ENCODE assay signal across 11 cellular contexts in the genomic region with DNA sequence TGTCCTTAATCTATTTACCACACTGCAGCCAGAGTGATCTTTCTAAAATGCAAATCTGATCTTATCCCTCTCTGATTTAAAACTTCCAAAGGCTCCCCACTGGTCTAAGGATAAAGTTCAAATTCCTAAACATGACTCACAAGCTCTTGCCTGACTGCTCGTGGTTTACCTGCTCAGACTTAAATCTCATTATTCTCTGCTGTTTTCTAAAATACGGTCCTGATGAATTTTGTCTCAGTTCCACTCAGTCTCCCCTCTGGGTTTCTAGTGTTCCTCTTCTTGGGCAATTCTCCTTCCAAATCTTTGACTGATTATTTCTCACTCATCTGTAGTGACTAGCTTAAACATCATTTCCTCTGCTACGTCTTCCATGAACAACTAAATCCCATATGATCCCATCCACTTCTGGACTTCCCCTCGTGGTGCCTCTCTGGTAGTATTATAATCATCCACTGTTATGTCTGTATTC.
A peak's percentile ranks its signal among the peaks of the same experiment; 100 is the strongest.
DNase-seq lines count a peak whose midpoint lies in the region; ATAC-seq, FAIRE-seq and TF ChIP-seq lines count a peak whose summit lies in the region.
"Had no signal": no experiment of that assay in that cellular context is flagged by ENCODE, and none has a peak within 500 bp of the region (broad histone marks: within the 10 kb centered on the region; RNA-seq: fewer than 3 reads in every experiment).

No MANE protein-coding gene starts in this region.

- no peak for FAIRE-seq in A549 (lab: Jason Lieb, UNC)
- FAIRE-seq: GM12891 had no signal

- CTCF ChIA-PET in A549 (lab: Yijun Ruan, JAX), result interaction anchor here (0.5 to 2.4 kb wide), 7 partner anchors 46 to 743 kb away, joined by 3 to 8 read pairs (median 3); partner anchors contain the start of genes CLDN1 and P3H2
- CTCF ChIA-PET in mammary epithelial cell (lab: Charles Lee; ENCODE audit: low non-redundant PET), result no interaction called here

- H3K4me2 ChIP-seq in A549 (peak overlapping the region; percentile 92), mammary epithelial cell (ENCODE audit: insufficient read depth, low read depth, low read length) (peak overlapping the region; percentile 69)

- intact Hi-C loops in mammary epithelial cell (cut with micrococcal nuclease) (no loop called here), left colon (cut with DNase I, micrococcal nuclease) (no loop called here)

- no peak for TF ChIP-seq POLR2A in A549 (IDR thresholded peaks at IDR 0.05; ENCODE audit: low read length)
- no peak for TF ChIP-seq POLR2A in erythroblast (IDR thresholded peaks at IDR 0.05; ENCODE audit: low read length)

- in situ Hi-C loops in mammary epithelial cell (cut with MboI; ENCODE audit: low sequenced_read_pairs in 2 of 2), result no loop called here

- no peak for TF ChIP-seq CTCF in A549 (IDR thresholded peaks at IDR 0.05)
- TF ChIP-seq CTCF in mammary epithelial cell (conservative IDR thresholded peaks at IDR 0.05 in 1 of 2, IDR thresholded peaks at IDR 0.05 in 1 of 2; ENCODE audit: extremely low read depth in 1 of 2, insufficient read depth in 1 of 2, low read depth in 1 of 2, low read length in 2 of 2), result no peak

- H3K9ac ChIP-seq in HUES64 (ENCODE audit: low read depth, low read length) (peak overlapping the region; percentile 37), mammary epithelial cell (ENCODE audit: insufficient read depth, low read length) (peak overlapping the region; percentile 24)

- dilution Hi-C loops in mammary epithelial cell (cut with HindIII; ENCODE audit: low sequenced_read_pairs), result no loop called here

- H3K4me1 ChIP-seq in A549 (peaks cover 53% of the 10 kb centered on the region), HUES64 (ENCODE audit: insufficient read depth, low read length) (peaks cover 58% of the 10 kb centered on the region), mammary epithelial cell (ENCODE audit: insufficient read depth, low read length) (peaks cover 39% of the 10 kb centered on the region)

- WGBS in A549 (ENCODE audit: missing lambda C conversion rate), result 0% methylated on average over 4 of the region's 4 CpGs
- WGBS in HUES64, result 26% methylated on average over 4 of the region's 4 CpGs
- WGBS in mammary epithelial cell (ENCODE audit: low coverage, missing lambda C conversion rate), result 20% methylated on average over 4 of the region's 4 CpGs

- no peak for TF ChIP-seq RAD21 in A549 (conservative IDR thresholded peaks at IDR 0.05 in 1 of 2, IDR thresholded peaks at IDR 0.05 in 1 of 2)

- H3K36me3 Mint-ChIP-seq in T-helper 17 cell (ENCODE audit: low read depth), result no peaks in the 10 kb centered on the region

- TF ChIP-seq EP300 in A549 (IDR thresholded peaks at IDR 0.05), result peak in 1 of 2 experiments; percentile 36; a peak in 1 of 5 replicates

- H3K9me3 ChIP-seq in A549 (no peaks in the 10 kb centered on the region), HUES64 (ENCODE audit: insufficient read depth, low read depth, low read length) (no peaks in the 10 kb centered on the region), mammary epithelial cell (replicated peaks; ENCODE audit: insufficient read depth, low read length) (no peaks in the 10 kb centered on the region), T-helper 17 cell (ENCODE audit: control insufficient read depth, low read length, poor library complexity, severe bottlenecking) (no peaks in the 10 kb centered on the region)

- no peak overlapping the region for H3K27ac Mint-ChIP-seq in T-helper 17 cell

- ATAC-seq in A549 (peak; percentile 82 to 86), left colon (peak; percentile 85), T-helper 17 cell (no peak)

- H3K79me2 ChIP-seq in mammary epithelial cell (ENCODE audit: insufficient read depth, low read length), result peaks cover 32% of the 10 kb centered on the region

- no TSS peak for BruUV-seq in mammary epithelial cell (replicated peaks; lab: Mats Ljungman, UMichigan)

- H3K4me3 Mint-ChIP-seq in T-helper 17 cell, result no peak overlapping the region

- no peaks in the 10 kb centered on the region for H3K4me1 Mint-ChIP-seq in T-helper 17 cell

- peak overlapping the region; percentile 53 for H2AFZ ChIP-seq in mammary epithelial cell (ENCODE audit: low read depth, low read length)

- H3K27me3 ChIP-seq in HUES64 (ENCODE audit: insufficient read depth, low read length) (no peaks in the 10 kb centered on the region), mammary epithelial cell (ENCODE audit: insufficient read depth, low read length) (no peaks in the 10 kb centered on the region)

- H3K4me3 ChIP-seq in A549 (peak overlapping the region; percentile 15), HUES64 (ENCODE audit: low read length) (no peak overlapping the region), mammary epithelial cell (replicated peaks in 1 of 3; ENCODE audit: insufficient read depth in 1 of 3, low read depth in 2 of 3, low read length in 3 of 3) (peak overlapping the region in 2 of 3 experiments; percentile 18 to 19)

- no peaks in the 10 kb centered on the region for H4K20me1 ChIP-seq in mammary epithelial cell (ENCODE audit: insufficient read depth, low read length)

- H3K27me3 Mint-ChIP-seq in T-helper 17 cell, result peaks cover 41% of the 10 kb centered on the region

- DNase-seq in A549 (ENCODE audit: low read depth in 1 of 2, low spot score in 1 of 2), result peak in 1 of 2 experiments; percentile 73
- DNase-seq in mammary epithelial cell, result peak; percentile 67
- no peak for DNase-seq in left colon
- DNase-seq in erythroblast (lab: John Stamatoyannopoulos, UW), result no peak
- no peak for DNase-seq in NCI-H1048 (lab: John Stamatoyannopoulos, UW)
- DNase-seq in T-helper 17 cell, result no peak
- no peak for DNase-seq in stimulated activated CD4-positive, alpha-beta T cell treated with anti-CD3 and anti-CD28 coated beads, Interleukin-4, amount 100 ng/mL, for 4 hours
- DNase-seq: AML-193 had no signal

- H3K27ac ChIP-seq in A549 (peak overlapping the region; percentile 83 to 87), HUES64 (ENCODE audit: low read depth, low read length) (peak overlapping the region; percentile 76), mammary epithelial cell (ENCODE audit: insufficient read depth, low read depth, low read length) (peak overlapping the region; percentile 71)
- H3K27ac ChIP-seq: HL-60 had no signal

- H3K36me3 ChIP-seq in HUES64 (ENCODE audit: insufficient read depth, low read length) (no peaks in the 10 kb centered on the region), mammary epithelial cell (ENCODE audit: insufficient read depth, low read length) (peaks cover 2% of the 10 kb centered on the region)

- POLR2A ChIA-PET in A549 (lab: Yijun Ruan, JAX), result interaction anchor here (0.5 kb wide), 1 partner anchor 26 kb away, joined by 3 read pairs; no protein-coding TSS in a partner anchor

TF ChIP-seq in A549, 52 proteins besides CTCF, POLR2A, EP300 and RAD21:
- no peak for TF ChIP-seq RFX5 (IDR thresholded peaks at IDR 0.05)
- no peak for TF ChIP-seq KDM5A (IDR thresholded peaks at IDR 0.05)
- peak; percentile 61; the same call in 1 of the 2 replicates for TF ChIP-seq JUNB (IDR thresholded peaks at IDR 0.05)
- no peak for TF ChIP-seq CBX2 (IDR thresholded peaks at IDR 0.05; ENCODE audit: borderline replicate concordance, low read depth)
- peak; percentile 46; the same call in 1 of the 2 replicates for TF ChIP-seq MAX (IDR thresholded peaks at IDR 0.05)
- no peak for TF ChIP-seq FOXS1 (CRISPR knock-in tag; IDR thresholded peaks at IDR 0.05)
- TF ChIP-seq, protein P1, sequence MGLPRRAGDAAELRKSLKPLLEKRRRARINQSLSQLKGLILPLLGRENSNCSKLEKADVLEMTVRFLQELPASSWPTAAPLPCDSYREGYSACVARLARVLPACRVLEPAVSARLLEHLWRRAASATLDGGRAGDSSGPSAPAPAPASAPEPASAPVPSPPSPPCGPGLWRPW (IDR thresholded peaks at IDR 0.05), result no peak
- TF ChIP-seq POLR2AphosphoS2 (conservative IDR thresholded peaks at IDR 0.05; ENCODE audit: low read length), result no peak
- TF ChIP-seq, protein P2, sequence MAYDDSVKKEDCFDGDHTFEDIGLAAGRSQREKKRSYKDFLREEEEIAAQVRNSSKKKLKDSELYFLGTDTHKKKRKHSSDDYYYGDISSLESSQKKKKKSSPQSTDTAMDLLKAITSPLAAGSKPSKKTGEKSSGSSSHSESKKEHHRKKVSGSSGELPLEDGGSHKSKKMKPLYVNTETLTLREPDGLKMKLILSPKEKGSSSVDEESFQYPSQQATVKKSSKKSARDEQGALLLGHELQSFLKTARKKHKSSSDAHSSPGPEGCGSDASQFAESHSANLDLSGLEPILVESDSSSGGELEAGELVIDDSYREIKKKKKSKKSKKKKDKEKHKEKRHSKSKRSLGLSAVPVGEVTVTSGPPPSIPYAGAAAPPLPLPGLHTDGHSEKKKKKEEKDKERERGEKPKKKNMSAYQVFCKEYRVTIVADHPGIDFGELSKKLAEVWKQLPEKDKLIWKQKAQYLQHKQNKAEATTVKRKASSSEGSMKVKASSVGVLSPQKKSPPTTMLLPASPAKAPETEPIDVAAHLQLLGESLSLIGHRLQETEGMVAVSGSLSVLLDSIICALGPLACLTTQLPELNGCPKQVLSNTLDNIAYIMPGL (CRISPR knock-in tag; IDR thresholded peaks at IDR 0.05; ENCODE audit: borderline replicate concordance), result no peak
- no peak for TF ChIP-seq NR3C1 (IDR thresholded peaks at IDR 0.05)
- no peak for TF ChIP-seq HOXB13 (CRISPR knock-in tag; IDR thresholded peaks at IDR 0.05; ENCODE audit: low read depth)
- peak; percentile 71; the same call in 1 of the 2 replicates for TF ChIP-seq GATA3 (IDR thresholded peaks at IDR 0.05; ENCODE audit: borderline replicate concordance)
- TF ChIP-seq HDAC2 (IDR thresholded peaks at IDR 0.05), result no peak
- peak; percentile 53; the same call in 1 of the 2 replicates for TF ChIP-seq FOSL2 (IDR thresholded peaks at IDR 0.05)
- TF ChIP-seq FOSL2 (CRISPR knock-in tag; IDR thresholded peaks at IDR 0.05), result peak; percentile 79
- TF ChIP-seq ESRRA (IDR thresholded peaks at IDR 0.05; ENCODE audit: borderline replicate concordance, low read length), result no peak
- TF ChIP-seq ZSCAN20 (CRISPR knock-in tag; IDR thresholded peaks at IDR 0.05), result no peak
- TF ChIP-seq JUN (IDR thresholded peaks at IDR 0.05), result peak in 1 of 2 experiments; percentile 38; a peak in 1 of 5 replicates
TF ChIP-seq in A549: peak in this region for 5.
